ENCODE assay signal across 1 cellular context in genomic region chr11:819129-819931, GRCh38.
TF ChIP-seq lines count a peak whose summit lies in the region.

No MANE protein-coding gene starts in this region.

TF ChIP-seq in HEK293, 187 proteins besides CTCF, POLR2A, EP300 and RAD21 (continued from another document):
- TF ChIP-seq REST (tag by site-specific recombination; IDR thresholded peaks at IDR 0.05) (0 out of 2 replicates have a peak, but pooled peaks have one; percentile 16), ZSCAN30 (tag by site-specific recombination; IDR thresholded peaks at IDR 0.05) (peak; percentile 20; the same call in 1 of the 2 replicates), OSR2 (tag by site-specific recombination; IDR thresholded peaks at IDR 0.05) (no peak), SP3 (tag by site-specific recombination; IDR thresholded peaks at IDR 0.05) (peak; percentile 72), TCF7L2 (IDR thresholded peaks at IDR 0.05; ENCODE audit: borderline replicate concordance, low read depth, low read length) (no peak), ZNF513 (tag by site-specific recombination; IDR thresholded peaks at IDR 0.05) (no peak), YY2 (tag by site-specific recombination; IDR thresholded peaks at IDR 0.05) (no peak), GLIS1 (tag by site-specific recombination; IDR thresholded peaks at IDR 0.05) (peak; percentile 88), ZBTB26 (tag by site-specific recombination; optimal IDR thresholded peaks at IDR 0.05) (peak; percentile 56), BCL11B (tag by site-specific recombination; IDR thresholded peaks at IDR 0.05; ENCODE audit: low read depth) (no peak), KLF1 (tag by site-specific recombination; IDR thresholded peaks at IDR 0.05) (peak; percentile 78), ZNF223 (tag by site-specific recombination; IDR thresholded peaks at IDR 0.05) (no peak), KLF8 (tag by site-specific recombination; IDR thresholded peaks at IDR 0.05) (peak; percentile 55; the same call in 1 of the 2 replicates), GLIS2 (tag by site-specific recombination; IDR thresholded peaks at IDR 0.05) (peak; percentile 92), KLF7 (tag by site-specific recombination; IDR thresholded peaks at IDR 0.05; ENCODE audit: borderline replicate concordance) (no peak), SP2 (tag by site-specific recombination; IDR thresholded peaks at IDR 0.05) (peak; percentile 55), ZFHX2 (tag by site-specific recombination; conservative IDR thresholded peaks at IDR 0.05) (peak; percentile 84), ZNF670 (tag by site-specific recombination; IDR thresholded peaks at IDR 0.05; ENCODE audit: low read depth) (no peak), PBX3 (CRISPR knock-in tag; IDR thresholded peaks at IDR 0.05) (peak; percentile 37; the same call in 1 of the 2 replicates), HIC1 (tag by site-specific recombination; IDR thresholded peaks at IDR 0.05) (peak; percentile 84), PATZ1 (tag by site-specific recombination; IDR thresholded peaks at IDR 0.05) (peak; percentile 69), KLF9 (tag by site-specific recombination; IDR thresholded peaks at IDR 0.05; ENCODE audit: low read depth) (peak; percentile 73), ZIC2 (tag by site-specific recombination; IDR thresholded peaks at IDR 0.05) (peak; percentile 67), ZBTB1 (tag by site-specific recombination; IDR thresholded peaks at IDR 0.05) (no peak), ZNF660 (tag by site-specific recombination; IDR thresholded peaks at IDR 0.05) (peak; percentile 30; the same call in 1 of the 2 replicates), KLF16 (tag by site-specific recombination; IDR thresholded peaks at IDR 0.05) (0 out of 2 replicates have a peak, but pooled peaks have one; percentile 34), ZNF514 (tag by site-specific recombination; IDR thresholded peaks at IDR 0.05) (no peak), MEIS1 (CRISPR knock-in tag; IDR thresholded peaks at IDR 0.05; ENCODE audit: borderline replicate concordance) (no peak), KLF10 (tag by site-specific recombination; IDR thresholded peaks at IDR 0.05) (peak; percentile 97), HOXC10 (CRISPR knock-in tag; IDR thresholded peaks at IDR 0.05) (0 out of 2 replicates have a peak, but pooled peaks have one; percentile 77), ZNF423 (tag by site-specific recombination; IDR thresholded peaks at IDR 0.05) (peak; percentile 89), ZNF529 (tag by site-specific recombination; IDR thresholded peaks at IDR 0.05; ENCODE audit: insufficient replicate concordance) (no peak), ZNF112 (tag by site-specific recombination; IDR thresholded peaks at IDR 0.05) (no peak), ZNF548 (tag by site-specific recombination; IDR thresholded peaks at IDR 0.05) (no peak), ZNF610 (tag by site-specific recombination; IDR thresholded peaks at IDR 0.05; ENCODE audit: borderline replicate concordance) (no peak), EGR2 (tag by site-specific recombination; IDR thresholded peaks at IDR 0.05; ENCODE audit: low read depth) (peak; percentile 49)
